ENCODE assay signal across 8 cellular contexts in the genomic region with DNA sequence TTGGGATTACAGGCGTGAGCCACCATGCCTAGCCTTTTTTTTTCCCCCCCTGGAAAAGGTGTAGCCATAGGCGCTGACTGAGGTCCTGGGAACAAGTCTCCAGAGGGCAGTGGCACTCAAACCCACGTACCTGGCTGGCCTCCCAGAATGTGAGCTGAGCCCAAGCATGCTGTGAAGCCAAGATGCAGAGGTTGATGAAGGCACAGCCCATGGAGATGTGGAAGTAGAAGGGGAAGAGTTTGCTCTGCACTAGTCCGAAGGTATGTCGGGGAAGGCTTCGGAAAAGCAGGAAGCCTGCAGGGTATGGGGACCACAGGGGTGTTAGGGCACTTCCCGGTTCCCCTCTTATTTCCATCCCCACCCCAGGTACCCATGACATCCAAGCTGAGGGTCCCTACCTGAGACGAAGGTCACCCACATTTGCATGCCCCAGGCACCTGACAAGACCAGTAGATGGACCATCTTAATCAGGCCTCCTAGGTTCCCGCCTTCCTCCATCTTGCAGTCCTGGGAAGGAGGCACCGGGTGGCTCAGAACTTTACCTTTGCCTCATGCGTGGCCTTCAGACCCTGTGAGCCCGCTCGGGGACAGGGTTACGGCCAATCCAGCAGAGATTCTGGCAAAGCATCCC. TPM values are rescaled to one million over a fixed set of nuclear protein-coding genes. Genes with fewer than 3 reads are reported as not detected.
DNase-seq lines count a peak whose midpoint lies in the region; ATAC-seq, FAIRE-seq and TF ChIP-seq lines count a peak whose summit lies in the region.

No MANE protein-coding gene starts in this region.

- H3K27ac Mint-ChIP-seq in HFFc6 = peak overlapping the region; percentile 90

- no peaks in the 10 kb centered on the region for H3K27me3 ChIP-seq in mononuclear cell (ENCODE audit: insufficient read depth, low read length)

- POLR2A ChIA-PET in AG04449 (lab: Yijun Ruan, JAX) = no interaction called here

- H3K4me3 ChIP-seq in AG04449 (ENCODE audit: low read depth, low read length) = peak overlapping the region; percentile 90
- H3K4me3 ChIP-seq in astrocyte of the spinal cord (ENCODE audit: low read depth, low read length) = peak overlapping the region; percentile 71
- peak overlapping the region; percentile 71 for H3K4me3 ChIP-seq in mononuclear cell (ENCODE audit: low read length)

- CTCF ChIA-PET in AG04449 (lab: Yijun Ruan, JAX) = interaction anchor here (1.3 to 4.3 kb wide), 5 partner anchors 29 to 137 kb away, joined by 3 to 15 read pairs (median 6); a partner anchor contains a TSS

- FAIRE-seq in frontal cortex (lab: Jason Lieb, UNC) = no peak

- no peaks in the 10 kb centered on the region for H3K9me3 ChIP-seq in mononuclear cell (ENCODE audit: low read depth, low read length)

- in situ Hi-C loops in astrocyte of the spinal cord (cut with HindIII; ENCODE audit: low sequenced_read_pairs) = no loop called here

- TF ChIP-seq CTCF in AG04449 (IDR thresholded peaks at IDR 0.05; ENCODE audit: insufficient read depth, low read length, missing control alignments) = no peak
- no peak for TF ChIP-seq CTCF in HFFc6 (IDR thresholded peaks at IDR 0.05)
- TF ChIP-seq CTCF in astrocyte of the spinal cord (IDR thresholded peaks at IDR 0.05; ENCODE audit: low read depth, low read length) = no peak

- peaks cover 30% of the 10 kb centered on the region for H3K4me1 Mint-ChIP-seq in HFFc6 (ENCODE audit: low read depth)

- H3K27me3 Mint-ChIP-seq in HFFc6 (ENCODE audit: insufficient read depth) = no peaks in the 10 kb centered on the region

- DNase-seq in AG04449 (ENCODE audit: low read depth, low spot score) = no peak
- DNase-seq in HFFc6 = no peak
- DNase-seq in astrocyte of the spinal cord (ENCODE audit: low read depth, low spot score) = no peak
- DNase-seq in frontal cortex (ENCODE audit: low spot score in 2 of 2) = no peak
- no peak for DNase-seq in NCI-H1694 treated with DMSO at 0.1 percent for 48 hours (lab: John Stamatoyannopoulos, UW)
- no peak for DNase-seq in effector CD8-positive, alpha-beta T cell (lab: John Stamatoyannopoulos, UW)

- peaks cover 12% of the 10 kb centered on the region for H3K9me3 Mint-ChIP-seq in HFFc6

- ATAC-seq in HG03108 (IDR thresholded peaks at IDR 0.05; ENCODE audit: unreplicated experiment) = no peak

- 0 out of 2 replicates have a peak, but pooled peaks cover 10% of the 10 kb centered on the region for H3K36me3 Mint-ChIP-seq in HFFc6 (ENCODE audit: low read depth)

- H3K4me3 Mint-ChIP-seq in HFFc6 = peak overlapping the region; percentile 95

- H3K4me1 ChIP-seq in mononuclear cell (ENCODE audit: insufficient read depth, low read length) = peaks cover 36% of the 10 kb centered on the region

RNA-seq across cellular contexts. Expression of a gene that starts 0.8 kb away (rescaled TPM):
- total RNA-seq in HFFc6 (2021; fragmentation: NEBNext Ultra II Directional; extraction: Animal tissue kit (Norgen Biotek cat#: 25700)) = 10 to 100 TPM; 36.9 to 51.8 (median 46.5) TPM
- total RNA-seq in mononuclear cell (34.3 TPM), frontal cortex (27.7 TPM)

RNA-seq across cellular contexts. Expression of a gene that starts 1.1 kb away (rescaled TPM):
- 10 to 100 TPM in 4 of 6 experiments, 1 to 10 TPM in 2; 7.7 to 11.8 (median 10.4) TPM for total RNA-seq in HFFc6 (2021; fragmentation: NEBNext Ultra II Directional; extraction: Animal tissue kit (Norgen Biotek cat#: 25700))
- total RNA-seq in mononuclear cell (15.6 TPM), frontal cortex (2.9 TPM)

RNA-seq across cellular contexts. Expression of a gene that starts 5.8 kb away (rescaled TPM):
- total RNA-seq in HFFc6 (2021; fragmentation: NEBNext Ultra II Directional; extraction: Animal tissue kit (Norgen Biotek cat#: 25700)) = 10 to 100 TPM in 2 of 6 experiments, 1 to 10 TPM in 4; 6.7 to 11.1 (median 8.7) TPM
- total RNA-seq in mononuclear cell = 12.1 TPM
- 21.6 TPM for total RNA-seq in frontal cortex

RNA-seq across cellular contexts. Expression of a gene that starts 10.0 kb away (rescaled TPM):
- 10 to 100 TPM; 52.4 to 82.2 (median 59.7) TPM for total RNA-seq in HFFc6 (2021; fragmentation: NEBNext Ultra II Directional; extraction: Animal tissue kit (Norgen Biotek cat#: 25700))
- 7.3 TPM for total RNA-seq in mononuclear cell
- total RNA-seq in frontal cortex = 30.6 TPM

RNA-seq across cellular contexts. Expression of a gene that starts 29.2 kb away (rescaled TPM):
- 1 to 10 TPM; 1.2 to 2.2 (median 1.6) TPM for total RNA-seq in HFFc6 (2021; fragmentation: NEBNext Ultra II Directional; extraction: Animal tissue kit (Norgen Biotek cat#: 25700))
- 0.94 TPM for total RNA-seq in mononuclear cell
- total RNA-seq in frontal cortex = 0.82 TPM
